ENCODE assay signal across 1 cellular context in the genomic region with DNA sequence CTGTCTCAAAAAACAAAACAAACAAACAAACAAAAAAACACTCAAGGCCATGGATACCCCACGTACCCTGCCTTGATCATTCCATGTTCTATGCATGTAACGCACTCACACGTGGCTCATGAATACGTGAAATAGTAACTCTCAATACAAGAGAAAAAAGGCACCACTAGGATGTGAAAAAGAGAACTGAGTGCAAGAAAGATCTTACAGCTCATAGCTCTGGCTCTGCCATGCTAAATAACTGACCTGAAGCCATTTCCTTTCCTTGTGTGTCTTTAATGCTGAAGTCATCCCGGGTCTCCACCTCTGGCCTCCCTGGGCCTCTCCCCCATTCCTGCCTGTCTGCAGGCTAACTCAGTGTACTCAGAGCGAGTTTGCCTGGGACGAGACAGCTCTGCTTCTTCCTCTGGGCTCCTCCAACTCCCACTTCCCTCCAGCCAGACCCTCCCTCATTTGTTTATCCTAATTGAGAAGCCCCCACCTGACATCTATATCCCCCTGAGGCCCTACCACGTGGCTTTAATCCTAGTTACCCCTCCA.
TF ChIP-seq lines count a peak whose summit lies in the region.

No MANE protein-coding gene starts in this region.

TF ChIP-seq in GM23338, 12 proteins besides CTCF, POLR2A, EP300 and RAD21:
- TF ChIP-seq NANOG (IDR thresholded peaks at IDR 0.05; ENCODE audit: borderline replicate concordance) (no peak), ZNF331 (CRISPR knock-in tag; IDR thresholded peaks at IDR 0.05; ENCODE audit: low read depth) (no peak), ZNF114 (CRISPR knock-in tag; IDR thresholded peaks at IDR 0.05) (no peak), STAT1 (IDR thresholded peaks at IDR 0.05; ENCODE audit: unreplicated experiment) (no peak), CREB1 (CRISPR knock-in tag; IDR thresholded peaks at IDR 0.05; ENCODE audit: low read depth) (no peak), EZH2 (IDR thresholded peaks at IDR 0.05; ENCODE audit: low read depth, unreplicated experiment) (no peak), JUNB (IDR thresholded peaks at IDR 0.05; ENCODE audit: unreplicated experiment) (no peak), POLR2AphosphoS5 (IDR thresholded peaks at IDR 0.05; ENCODE audit: low read depth) (no peak), EZH2phosphoT487 (IDR thresholded peaks at IDR 0.05; ENCODE audit: unreplicated experiment) (no peak)
- TF ChIP-seq, protein P1, sequence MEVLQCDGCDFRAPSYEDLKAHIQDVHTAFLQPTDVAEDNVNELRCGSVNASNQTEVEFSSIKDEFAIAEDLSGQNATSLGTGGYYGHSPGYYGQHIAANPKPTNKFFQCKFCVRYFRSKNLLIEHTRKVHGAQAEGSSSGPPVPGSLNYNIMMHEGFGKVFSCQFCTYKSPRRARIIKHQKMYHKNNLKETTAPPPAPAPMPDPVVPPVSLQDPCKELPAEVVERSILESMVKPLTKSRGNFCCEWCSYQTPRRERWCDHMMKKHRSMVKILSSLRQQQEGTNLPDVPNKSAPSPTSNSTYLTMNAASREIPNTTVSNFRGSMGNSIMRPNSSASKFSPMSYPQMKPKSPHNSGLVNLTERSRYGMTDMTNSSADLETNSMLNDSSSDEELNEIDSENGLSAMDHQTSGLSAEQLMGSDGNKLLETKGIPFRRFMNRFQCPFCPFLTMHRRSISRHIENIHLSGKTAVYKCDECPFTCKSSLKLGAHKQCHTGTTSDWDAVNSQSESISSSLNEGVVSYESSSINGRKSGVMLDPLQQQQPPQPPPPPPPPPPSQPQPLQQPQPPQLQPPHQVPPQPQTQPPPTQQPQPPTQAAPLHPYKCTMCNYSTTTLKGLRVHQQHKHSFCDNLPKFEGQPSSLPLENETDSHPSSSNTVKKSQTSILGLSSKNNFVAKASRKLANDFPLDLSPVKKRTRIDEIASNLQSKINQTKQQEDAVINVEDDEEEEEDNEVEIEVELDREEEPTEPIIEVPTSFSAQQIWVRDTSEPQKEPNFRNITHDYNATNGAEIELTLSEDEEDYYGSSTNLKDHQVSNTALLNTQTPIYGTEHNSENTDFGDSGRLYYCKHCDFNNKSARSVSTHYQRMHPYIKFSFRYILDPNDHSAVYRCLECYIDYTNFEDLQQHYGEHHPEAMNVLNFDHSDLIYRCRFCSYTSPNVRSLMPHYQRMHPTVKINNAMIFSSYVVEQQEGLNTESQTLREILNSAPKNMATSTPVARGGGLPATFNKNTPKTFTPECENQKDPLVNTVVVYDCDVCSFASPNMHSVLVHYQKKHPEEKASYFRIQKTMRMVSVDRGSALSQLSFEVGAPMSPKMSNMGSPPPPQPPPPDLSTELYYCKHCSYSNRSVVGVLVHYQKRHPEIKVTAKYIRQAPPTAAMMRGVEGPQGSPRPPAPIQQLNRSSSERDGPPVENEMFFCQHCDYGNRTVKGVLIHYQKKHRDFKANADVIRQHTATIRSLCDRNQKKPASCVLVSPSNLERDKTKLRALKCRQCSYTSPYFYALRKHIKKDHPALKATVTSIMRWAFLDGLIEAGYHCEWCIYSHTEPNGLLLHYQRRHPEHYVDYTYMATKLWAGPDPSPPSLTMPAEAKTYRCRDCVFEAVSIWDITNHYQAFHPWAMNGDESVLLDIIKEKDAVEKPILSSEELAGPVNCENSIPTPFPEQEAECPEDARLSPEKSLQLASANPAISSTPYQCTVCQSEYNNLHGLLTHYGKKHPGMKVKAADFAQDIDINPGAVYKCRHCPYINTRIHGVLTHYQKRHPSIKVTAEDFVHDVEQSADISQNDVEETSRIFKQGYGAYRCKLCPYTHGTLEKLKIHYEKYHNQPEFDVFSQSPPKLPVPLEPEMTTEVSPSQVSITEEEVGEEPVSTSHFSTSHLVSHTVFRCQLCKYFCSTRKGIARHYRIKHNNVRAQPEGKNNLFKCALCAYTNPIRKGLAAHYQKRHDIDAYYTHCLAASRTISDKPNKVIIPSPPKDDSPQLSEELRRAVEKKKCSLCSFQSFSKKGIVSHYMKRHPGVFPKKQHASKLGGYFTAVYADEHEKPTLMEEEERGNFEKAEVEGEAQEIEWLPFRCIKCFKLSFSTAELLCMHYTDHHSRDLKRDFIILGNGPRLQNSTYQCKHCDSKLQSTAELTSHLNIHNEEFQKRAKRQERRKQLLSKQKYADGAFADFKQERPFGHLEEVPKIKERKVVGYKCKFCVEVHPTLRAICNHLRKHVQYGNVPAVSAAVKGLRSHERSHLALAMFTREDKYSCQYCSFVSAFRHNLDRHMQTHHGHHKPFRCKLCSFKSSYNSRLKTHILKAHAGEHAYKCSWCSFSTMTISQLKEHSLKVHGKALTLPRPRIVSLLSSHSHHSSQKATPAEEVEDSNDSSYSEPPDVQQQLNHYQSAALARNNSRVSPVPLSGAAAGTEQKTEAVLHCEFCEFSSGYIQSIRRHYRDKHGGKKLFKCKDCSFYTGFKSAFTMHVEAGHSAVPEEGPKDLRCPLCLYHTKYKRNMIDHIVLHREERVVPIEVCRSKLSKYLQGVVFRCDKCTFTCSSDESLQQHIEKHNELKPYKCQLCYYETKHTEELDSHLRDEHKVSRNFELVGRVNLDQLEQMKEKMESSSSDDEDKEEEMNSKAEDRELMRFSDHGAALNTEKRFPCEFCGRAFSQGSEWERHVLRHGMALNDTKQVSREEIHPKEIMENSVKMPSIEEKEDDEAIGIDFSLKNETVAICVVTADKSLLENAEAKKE (CRISPR knock-in tag; IDR thresholded peaks at IDR 0.05): no peak
- TF ChIP-seq, protein P2, sequence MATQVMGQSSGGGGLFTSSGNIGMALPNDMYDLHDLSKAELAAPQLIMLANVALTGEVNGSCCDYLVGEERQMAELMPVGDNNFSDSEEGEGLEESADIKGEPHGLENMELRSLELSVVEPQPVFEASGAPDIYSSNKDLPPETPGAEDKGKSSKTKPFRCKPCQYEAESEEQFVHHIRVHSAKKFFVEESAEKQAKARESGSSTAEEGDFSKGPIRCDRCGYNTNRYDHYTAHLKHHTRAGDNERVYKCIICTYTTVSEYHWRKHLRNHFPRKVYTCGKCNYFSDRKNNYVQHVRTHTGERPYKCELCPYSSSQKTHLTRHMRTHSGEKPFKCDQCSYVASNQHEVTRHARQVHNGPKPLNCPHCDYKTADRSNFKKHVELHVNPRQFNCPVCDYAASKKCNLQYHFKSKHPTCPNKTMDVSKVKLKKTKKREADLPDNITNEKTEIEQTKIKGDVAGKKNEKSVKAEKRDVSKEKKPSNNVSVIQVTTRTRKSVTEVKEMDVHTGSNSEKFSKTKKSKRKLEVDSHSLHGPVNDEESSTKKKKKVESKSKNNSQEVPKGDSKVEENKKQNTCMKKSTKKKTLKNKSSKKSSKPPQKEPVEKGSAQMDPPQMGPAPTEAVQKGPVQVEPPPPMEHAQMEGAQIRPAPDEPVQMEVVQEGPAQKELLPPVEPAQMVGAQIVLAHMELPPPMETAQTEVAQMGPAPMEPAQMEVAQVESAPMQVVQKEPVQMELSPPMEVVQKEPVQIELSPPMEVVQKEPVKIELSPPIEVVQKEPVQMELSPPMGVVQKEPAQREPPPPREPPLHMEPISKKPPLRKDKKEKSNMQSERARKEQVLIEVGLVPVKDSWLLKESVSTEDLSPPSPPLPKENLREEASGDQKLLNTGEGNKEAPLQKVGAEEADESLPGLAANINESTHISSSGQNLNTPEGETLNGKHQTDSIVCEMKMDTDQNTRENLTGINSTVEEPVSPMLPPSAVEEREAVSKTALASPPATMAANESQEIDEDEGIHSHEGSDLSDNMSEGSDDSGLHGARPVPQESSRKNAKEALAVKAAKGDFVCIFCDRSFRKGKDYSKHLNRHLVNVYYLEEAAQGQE (IDR thresholded peaks at IDR 0.05; ENCODE audit: unreplicated experiment): no peak
- TF ChIP-seq, protein P3, sequence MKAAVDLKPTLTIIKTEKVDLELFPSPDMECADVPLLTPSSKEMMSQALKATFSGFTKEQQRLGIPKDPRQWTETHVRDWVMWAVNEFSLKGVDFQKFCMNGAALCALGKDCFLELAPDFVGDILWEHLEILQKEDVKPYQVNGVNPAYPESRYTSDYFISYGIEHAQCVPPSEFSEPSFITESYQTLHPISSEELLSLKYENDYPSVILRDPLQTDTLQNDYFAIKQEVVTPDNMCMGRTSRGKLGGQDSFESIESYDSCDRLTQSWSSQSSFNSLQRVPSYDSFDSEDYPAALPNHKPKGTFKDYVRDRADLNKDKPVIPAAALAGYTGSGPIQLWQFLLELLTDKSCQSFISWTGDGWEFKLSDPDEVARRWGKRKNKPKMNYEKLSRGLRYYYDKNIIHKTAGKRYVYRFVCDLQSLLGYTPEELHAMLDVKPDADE (IDR thresholded peaks at IDR 0.05): no peak
TF ChIP-seq in GM23338: peak in this region for 0.
